Comparison of ENCODE assay signal across 1 cellular context in genomic region chr12:115771065-115771464, GRCh38.
TF ChIP-seq lines count a peak whose summit lies in the region.

No MANE protein-coding gene starts in this region.

TF ChIP-seq in HCT116, 20 proteins besides CTCF, POLR2A, EP300 and RAD21 (continued from another document):
- TF ChIP-seq REST (IDR thresholded peaks at IDR 0.05; ENCODE audit: low read depth) (no peak), EZH2phosphoT487 (IDR thresholded peaks at IDR 0.05; ENCODE audit: borderline replicate concordance) (no peak), EZH2 (IDR thresholded peaks at IDR 0.05) (no peak), ATF3 (IDR thresholded peaks at IDR 0.05) (no peak), ZBTB33 (IDR thresholded peaks at IDR 0.05; ENCODE audit: extremely low read depth, insufficient replicate concordance, low read length) (no peak), CEBPB (IDR thresholded peaks at IDR 0.05; ENCODE audit: low read depth) (no peak), MAX (IDR thresholded peaks at IDR 0.05) (no peak), CBX3 (IDR thresholded peaks at IDR 0.05; ENCODE audit: low read depth) (no peak), SRF (IDR thresholded peaks at IDR 0.05; ENCODE audit: low read depth) (no peak), FOSL1 (IDR thresholded peaks at IDR 0.05; ENCODE audit: low read depth) (no peak), SP1 (IDR thresholded peaks at IDR 0.05; ENCODE audit: low read depth) (no peak), EGR1 (IDR thresholded peaks at IDR 0.05; ENCODE audit: low read depth) (no peak), TCF7L2 (IDR thresholded peaks at IDR 0.05; ENCODE audit: borderline replicate concordance, extremely low read depth, insufficient read depth, insufficient read length) (no peak), SIN3A (IDR thresholded peaks at IDR 0.05; ENCODE audit: low read depth) (no peak), POLR2AphosphoS5 (IDR thresholded peaks at IDR 0.05; ENCODE audit: low read depth, low read length) (no peak)
TF ChIP-seq in HCT116: peak in this region for 0.
